ENCODE assay signal across 2 cellular contexts in genomic region chr6:7230956-7231713, GRCh38.
A peak's percentile ranks its signal among the peaks of the same experiment; 100 is the strongest.
TF ChIP-seq lines count a peak whose summit lies in the region.

No MANE protein-coding gene starts in this region.

TF ChIP-seq in HepG2, 621 proteins besides CTCF, POLR2A, EP300 and RAD21 (continued from another document and continues in another):
- 0 out of 2 replicates have a peak, but pooled peaks have one; percentile 14 for TF ChIP-seq THAP9 (CRISPR knock-in tag; IDR thresholded peaks at IDR 0.05; ENCODE audit: borderline replicate concordance)
- TF ChIP-seq KIAA2018 (CRISPR knock-in tag; IDR thresholded peaks at IDR 0.05; ENCODE audit: borderline replicate concordance), result no peak
- TF ChIP-seq AGO2 (optimal IDR thresholded peaks at IDR 0.05; ENCODE audit: low read depth, low read length), result peak; percentile 91
- TF ChIP-seq TIGD3 (CRISPR knock-in tag; IDR thresholded peaks at IDR 0.05; ENCODE audit: borderline replicate concordance), result no peak
- TF ChIP-seq ZNF543 (CRISPR knock-in tag; IDR thresholded peaks at IDR 0.05), result no peak
- no peak for TF ChIP-seq ZNF512 (CRISPR knock-in tag; IDR thresholded peaks at IDR 0.05)
- no peak for TF ChIP-seq HHEX (CRISPR knock-in tag; IDR thresholded peaks at IDR 0.05)

TF ChIP-seq in K562, 482 proteins besides CTCF, POLR2A, EP300 and RAD21 (continued from another document):
- TF ChIP-seq ARID4B (CRISPR knock-in tag; IDR thresholded peaks at IDR 0.05), result no peak
- no peak for TF ChIP-seq SNIP1 (IDR thresholded peaks at IDR 0.05; ENCODE audit: low read depth)
- no peak for TF ChIP-seq PML (IDR thresholded peaks at IDR 0.05; ENCODE audit: low read length)
- peak; percentile 65; the same call in 1 of the 2 replicates for TF ChIP-seq POLR2G (IDR thresholded peaks at IDR 0.05; ENCODE audit: low read depth, low read length)
